In the genomic region with DNA sequence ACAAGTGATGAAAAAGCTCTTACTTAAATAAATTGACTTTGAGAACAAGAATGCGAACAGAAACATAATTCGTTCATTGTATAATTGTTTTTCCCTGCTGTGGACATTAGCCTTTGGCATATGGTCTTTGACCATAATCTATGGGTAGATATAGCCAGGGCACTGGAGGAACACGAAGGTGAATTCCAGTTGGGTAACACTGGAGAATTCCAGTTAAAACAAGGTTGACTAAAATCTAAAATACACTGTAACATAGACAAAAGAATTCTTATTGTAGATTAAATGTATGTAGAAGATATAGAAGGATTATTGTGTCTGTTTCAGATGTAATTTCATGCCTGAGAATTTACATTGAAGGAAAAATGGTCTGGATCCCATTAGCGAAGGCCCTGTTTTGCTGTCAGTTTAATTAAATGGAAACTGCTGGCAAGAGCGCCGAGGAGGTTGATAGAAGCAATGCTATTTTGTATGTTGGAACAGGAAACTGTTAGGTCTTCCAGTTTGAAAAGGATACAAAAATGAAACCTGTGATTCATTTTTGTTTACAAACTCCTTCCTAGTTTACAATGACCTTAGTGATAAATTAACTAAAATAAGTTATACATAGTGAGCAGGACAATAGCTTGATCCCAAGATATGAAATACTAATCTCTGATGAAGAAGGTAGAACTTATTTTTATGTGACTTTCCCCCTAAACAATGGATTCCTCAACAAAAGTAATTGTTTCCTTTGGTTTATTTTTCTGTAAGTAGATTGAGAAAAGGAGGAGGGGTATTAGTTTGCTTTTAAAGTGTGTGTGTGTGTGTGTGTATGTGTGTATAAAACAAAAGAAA, we compare ENCODE assay signal across 8 cellular contexts.
DNase-seq lines count a peak whose midpoint lies in the region; ATAC-seq and FAIRE-seq lines count a peak whose summit lies in the region.
"Had no signal": no experiment of that assay in that cellular context is flagged by ENCODE, and none has a peak within 500 bp of the region (broad histone marks: within the 10 kb centered on the region; RNA-seq: fewer than 3 reads in every experiment).

No MANE protein-coding gene starts in this region.

- peak; percentile 34 for ATAC-seq in HG03097 (IDR thresholded peaks at IDR 0.05; ENCODE audit: low FRiP score, unreplicated experiment)
- ATAC-seq in stimulated activated memory B cell treated with anti-CD40 and anti-IgM and Interleukin-4, amounts not matched to agents 10 μg/mL and 1 μg/mL and 100 μg/mL, for 72 hours, result no peak

- H3K36me3 Mint-ChIP-seq in activated CD4-positive, alpha-beta memory T cell treated with anti-CD3 and anti-CD28 coated beads for 36 hours, result peaks cover 57% of the 10 kb centered on the region
- peaks cover 77% of the 10 kb centered on the region for H3K36me3 Mint-ChIP-seq in stimulated activated memory B cell treated with anti-CD40 and anti-IgM and Interleukin-4, amounts not matched to agents 10 μg/mL and 1 μg/mL and 100 μg/mL, for 72 hours

- H3K4me1 Mint-ChIP-seq in activated CD4-positive, alpha-beta memory T cell treated with anti-CD3 and anti-CD28 coated beads for 36 hours (ENCODE audit: low read depth), result peaks cover 82% of the 10 kb centered on the region
- peaks cover 71% of the 10 kb centered on the region for H3K4me1 Mint-ChIP-seq in stimulated activated memory B cell treated with anti-CD40 and anti-IgM and Interleukin-4, amounts not matched to agents 10 μg/mL and 1 μg/mL and 100 μg/mL, for 72 hours

- POLR2A ChIA-PET in activated CD4-positive, alpha-beta memory T cell treated with anti-CD3 and anti-CD28 coated beads for 36 hours (lab: Charles Lee), result no interaction called here

- H3K27ac Mint-ChIP-seq in activated CD4-positive, alpha-beta memory T cell treated with anti-CD3 and anti-CD28 coated beads for 36 hours, result peak overlapping the region; percentile 64
- peak overlapping the region; percentile 72 for H3K27ac Mint-ChIP-seq in stimulated activated memory B cell treated with anti-CD40 and anti-IgM and Interleukin-4, amounts not matched to agents 10 μg/mL and 1 μg/mL and 100 μg/mL, for 72 hours

- CTCF ChIA-PET in activated CD4-positive, alpha-beta memory T cell treated with anti-CD3 and anti-CD28 coated beads for 36 hours (lab: Charles Lee), result interaction anchor here (0.7 kb wide), 1 partner anchor 42 kb away, joined by 3 read pairs; no protein-coding TSS in a partner anchor

- FAIRE-seq in islet of Langerhans (lab: Jason Lieb, UNC), result peak; percentile 88

- DNase-seq in activated CD4-positive, alpha-beta memory T cell treated with anti-CD3 and anti-CD28 coated beads for 36 hours, result no peak
- DNase-seq in ACHN, result no peak
- DNase-seq in D341Med (ENCODE audit: low spot score), result no peak
- DNase-seq in germinal center (ENCODE audit: low spot score), result no peak
- DNase-seq: T1000 had no signal

- no peaks in the 10 kb centered on the region for H3K9me3 Mint-ChIP-seq in activated CD4-positive, alpha-beta memory T cell treated with anti-CD3 and anti-CD28 coated beads for 36 hours
- H3K9me3 Mint-ChIP-seq in stimulated activated memory B cell treated with anti-CD40 and anti-IgM and Interleukin-4, amounts not matched to agents 10 μg/mL and 1 μg/mL and 100 μg/mL, for 72 hours, result no peaks in the 10 kb centered on the region

- in situ Hi-C loops in ACHN (cut with HindIII; ENCODE audit: low pct_ligation_motif_present, low pct_unique_long_range_greater_than_20kb, low sequenced_read_pairs), result no loop called here

- H3K4me3 Mint-ChIP-seq in activated CD4-positive, alpha-beta memory T cell treated with anti-CD3 and anti-CD28 coated beads for 36 hours, result no peak overlapping the region
- H3K4me3 Mint-ChIP-seq in stimulated activated memory B cell treated with anti-CD40 and anti-IgM and Interleukin-4, amounts not matched to agents 10 μg/mL and 1 μg/mL and 100 μg/mL, for 72 hours, result no peak overlapping the region

- intact Hi-C loops in activated CD4-positive, alpha-beta memory T cell treated with anti-CD3 and anti-CD28 coated beads for 36 hours (cut with micrococcal nuclease), result no loop called here

- H3K27me3 Mint-ChIP-seq in activated CD4-positive, alpha-beta memory T cell treated with anti-CD3 and anti-CD28 coated beads for 36 hours, result no peaks in the 10 kb centered on the region
- H3K27me3 Mint-ChIP-seq in stimulated activated memory B cell treated with anti-CD40 and anti-IgM and Interleukin-4, amounts not matched to agents 10 μg/mL and 1 μg/mL and 100 μg/mL, for 72 hours, result no peaks in the 10 kb centered on the region
